12 cellular contexts compared by ENCODE assay signal in the genomic region with DNA sequence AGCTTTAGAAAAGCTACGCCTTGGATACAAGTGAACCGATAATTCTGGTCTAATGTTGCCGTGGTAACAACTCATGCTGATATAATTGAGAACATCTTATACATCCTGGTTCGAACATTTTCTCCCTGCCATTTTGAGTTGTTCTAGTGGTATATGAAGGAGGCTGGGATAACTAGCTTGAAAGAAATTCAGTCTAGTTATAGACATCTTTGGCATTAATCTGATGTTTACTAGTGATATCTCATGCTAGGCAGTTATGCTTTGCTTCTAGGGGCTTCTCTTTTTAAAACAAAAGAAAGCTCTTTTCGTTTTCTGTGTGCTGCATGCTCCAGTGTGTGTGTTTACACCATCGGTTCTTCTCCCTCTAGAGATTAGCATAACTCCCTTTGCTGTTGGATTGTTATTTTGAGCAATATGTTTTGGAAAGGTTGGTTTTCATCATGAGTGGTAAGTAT. TPM values are rescaled to one million over a fixed set of nuclear protein-coding genes. Genes with fewer than 3 reads are reported as not detected.
DNase-seq lines count a peak whose midpoint lies in the region; ATAC-seq, FAIRE-seq and TF ChIP-seq lines count a peak whose summit lies in the region.
"Had no signal": no experiment of that assay in that cellular context is flagged by ENCODE, and none has a peak within 500 bp of the region (broad histone marks: within the 10 kb centered on the region; RNA-seq: fewer than 3 reads in every experiment).

No MANE protein-coding gene starts in this region.

- H3K27ac ChIP-seq in small intestine (ENCODE audit: low read depth in 1 of 2, low read length in 1 of 2) (no peak overlapping the region), endodermal cell (ENCODE audit: low read depth, low read length) (no peak overlapping the region)
- H3K27ac ChIP-seq: BLaER1 had no signal

- no peak for FAIRE-seq in small intestine (lab: Jason Lieb, UNC)
- FAIRE-seq: endothelial cell of umbilical vein had no signal

- no peaks in the 10 kb centered on the region for H3K27me3 ChIP-seq in small intestine (ENCODE audit: control insufficient read depth in 2 of 2, insufficient read depth in 2 of 2, low read length in 2 of 2)
- H3K27me3 ChIP-seq in endodermal cell (ENCODE audit: control insufficient read depth, insufficient read depth, low read length, poor library complexity, severe bottlenecking), result no peaks in the 10 kb centered on the region
- H3K27me3 ChIP-seq: BLaER1 had no signal

- no peak for DNase-seq in activated CD8-positive, alpha-beta memory T cell treated with anti-CD3 and anti-CD28 coated beads, Interleukin-2, amount 10 ng/mL, durations not matched to agents 7 days and 5 days
- DNase-seq in activated CD8-positive, alpha-beta memory T cell treated with anti-CD3 and anti-CD28 coated beads, Interleukin-2, amount 50 U/mL, for 48 hours, result no peak
- DNase-seq in NCI-H526 (lab: John Stamatoyannopoulos, UW) (peak; percentile 55 to 62), putamen (ENCODE audit: low spot score) (peak; percentile 68), small intestine (no peak), endodermal cell (no peak), mucosa of descending colon (no peak)
- DNase-seq: kidney glomerular epithelial cell; NK-92 treated with Interleukin-12 subunit alpha and Interleukin-12 subunit beta, amount 100 ng/mL, for 24 hours had no signal

- no peak for TF ChIP-seq CTCF in brain (conservative IDR thresholded peaks at IDR 0.05)
- no peak for TF ChIP-seq CTCF in endodermal cell (conservative IDR thresholded peaks at IDR 0.05)
- TF ChIP-seq CTCF in mucosa of descending colon (IDR thresholded peaks at IDR 0.05), result no peak

- no peak overlapping the region for H3K4me3 ChIP-seq in small intestine (ENCODE audit: low read depth in 1 of 2, low read length in 2 of 2)
- no peak overlapping the region for H3K4me3 ChIP-seq in endodermal cell (ENCODE audit: low read length)
- H3K4me3 ChIP-seq in mucosa of descending colon, result no peak overlapping the region
- H3K4me3 ChIP-seq: BLaER1 had no signal

- peaks cover 23% of the 10 kb centered on the region for H3K36me3 Mint-ChIP-seq in activated CD8-positive, alpha-beta memory T cell treated with anti-CD3 and anti-CD28 coated beads, Interleukin-2, amount 10 ng/mL, durations not matched to agents 7 days and 5 days
- H3K36me3 Mint-ChIP-seq in brain, result peaks cover 7% of the 10 kb centered on the region
- no peaks in the 10 kb centered on the region for H3K36me3 Mint-ChIP-seq in endodermal cell (ENCODE audit: low read depth)

- peaks cover 67% of the 10 kb centered on the region for H3K4me1 Mint-ChIP-seq in activated CD8-positive, alpha-beta memory T cell treated with anti-CD3 and anti-CD28 coated beads, Interleukin-2, amount 10 ng/mL, durations not matched to agents 7 days and 5 days
- H3K4me1 Mint-ChIP-seq in brain, result peaks cover 46% of the 10 kb centered on the region
- no peaks in the 10 kb centered on the region for H3K4me1 Mint-ChIP-seq in endodermal cell

- 57 to 84% (median 73%) methylated on average over 6 of the region's 6 CpGs for WGBS in small intestine, 3 donors
- WGBS in endodermal cell (ENCODE audit: insufficient coverage in 1 of 2, insufficient read length in 1 of 2), 2 experiments, result 92 to 93% methylated on average over 5 to 6 of the region's 6 CpGs

- no peaks in the 10 kb centered on the region for H3K27me3 Mint-ChIP-seq in activated CD8-positive, alpha-beta memory T cell treated with anti-CD3 and anti-CD28 coated beads, Interleukin-2, amount 10 ng/mL, durations not matched to agents 7 days and 5 days
- H3K27me3 Mint-ChIP-seq in brain, result no peaks in the 10 kb centered on the region
- H3K27me3 Mint-ChIP-seq in endodermal cell (ENCODE audit: insufficient read depth), result no peaks in the 10 kb centered on the region

- peak overlapping the region; percentile 83 for H3K27ac Mint-ChIP-seq in activated CD8-positive, alpha-beta memory T cell treated with anti-CD3 and anti-CD28 coated beads, Interleukin-2, amount 10 ng/mL, durations not matched to agents 7 days and 5 days
- H3K27ac Mint-ChIP-seq in brain (peak overlapping the region; percentile 83 to 98 (median 94)), endodermal cell (no peak overlapping the region)

- CTCF ChIA-PET in activated CD8-positive, alpha-beta memory T cell treated with anti-CD3 and anti-CD28 coated beads, Interleukin-2, amount 10 ng/mL, durations not matched to agents 7 days and 5 days (lab: Charles Lee), result interaction anchor here (1.2 to 2.7 kb wide), 4 partner anchors 16 to 269 kb away, joined by 3 to 18 read pairs (median 4); a partner anchor contains a TSS

- H3K4me1 ChIP-seq in small intestine (ENCODE audit: control insufficient read depth in 2 of 2, insufficient read depth in 1 of 2, low read depth in 1 of 2, low read length in 1 of 2) (no peaks in the 10 kb centered on the region), endodermal cell (ENCODE audit: control insufficient read depth, insufficient read depth, low read length) (no peaks in the 10 kb centered on the region), mucosa of descending colon (ENCODE audit: low read depth) (no peaks in the 10 kb centered on the region)

- H3K4me3 Mint-ChIP-seq in activated CD8-positive, alpha-beta memory T cell treated with anti-CD3 and anti-CD28 coated beads, Interleukin-2, amount 10 ng/mL, durations not matched to agents 7 days and 5 days, result peak overlapping the region; percentile 72
- H3K4me3 Mint-ChIP-seq in brain (peak overlapping the region; percentile 76 to 84 (median 78)), endodermal cell (no peak overlapping the region)

- peak; percentile 43 for ATAC-seq in activated CD8-positive, alpha-beta memory T cell treated with anti-CD3 and anti-CD28 coated beads, Interleukin-2, amount 10 ng/mL, durations not matched to agents 7 days and 5 days
- no peak for ATAC-seq in mucosa of descending colon

- H3K9me3 Mint-ChIP-seq in activated CD8-positive, alpha-beta memory T cell treated with anti-CD3 and anti-CD28 coated beads, Interleukin-2, amount 10 ng/mL, durations not matched to agents 7 days and 5 days (ENCODE audit: low read depth), result no peaks in the 10 kb centered on the region
- H3K9me3 Mint-ChIP-seq in brain (peaks cover 0 to 12% (median 11%) of the 10 kb centered on the region in 5 experiments), endodermal cell (no peaks in the 10 kb centered on the region)

- H3K9ac ChIP-seq in endodermal cell (ENCODE audit: extremely low read depth, low read length, poor library complexity, severe bottlenecking), result no peak overlapping the region
- H3K9ac ChIP-seq: BLaER1 had no signal

- intact Hi-C loops in mucosa of descending colon (cut with DNase I, micrococcal nuclease), result no loop called here

- H3K9me3 ChIP-seq in small intestine (ENCODE audit: control insufficient read depth, low read depth) (no peaks in the 10 kb centered on the region), endodermal cell (ENCODE audit: control insufficient read depth, low read length) (no peaks in the 10 kb centered on the region), mucosa of descending colon (no peaks in the 10 kb centered on the region)
- H3K9me3 ChIP-seq: BLaER1 had no signal

- H3K36me3 ChIP-seq in small intestine (ENCODE audit: control insufficient read depth in 2 of 2, insufficient read depth in 2 of 2, low read length in 2 of 2), result no peaks in the 10 kb centered on the region
- no peaks in the 10 kb centered on the region for H3K36me3 ChIP-seq in endodermal cell (ENCODE audit: control insufficient read depth, insufficient read depth, low read length)
- no peaks in the 10 kb centered on the region for H3K36me3 ChIP-seq in mucosa of descending colon (ENCODE audit: low read depth)
- H3K36me3 ChIP-seq: BLaER1 had no signal

RNA-seq across cellular contexts. Expression of a gene that starts 20.5 kb away (rescaled TPM):
- 10 to 100 TPM; 68.8 to 69.1 TPM for total RNA-seq in activated CD8-positive, alpha-beta memory T cell treated with anti-CD3 and anti-CD28 coated beads, Interleukin-2, amount 10 ng/mL, durations not matched to agents 7 days and 5 days
- 25.4 TPM for polyA plus RNA-seq in brain (ENCODE audit: insufficient read depth, low read depth, low replicate concordance)
- 1 to 10 TPM; 1.8 to 9.2 (median 5.4) TPM for polyA plus RNA-seq in small intestine
- 10 to 100 TPM; 19.8 to 36.1 TPM for total RNA-seq in endodermal cell
- 25.6 TPM for polyA plus RNA-seq in endodermal cell (2013, experiment 1 of 2)
- polyA plus RNA-seq in endodermal cell (2013, experiment 2 of 2), result 27.9 TPM
- total RNA-seq in mucosa of descending colon, result 100 to 1,000 TPM in 1 of 3 donors, 10 to 100 TPM in 2; 91.0 to 155 (median 99.3) TPM

Comparison
In these comparisons a context has a peak if more than half of its experiments do, and no peak if none do; other contexts are left out.
1. DNase-seq: peak in NCI-H526 (2 of 2) and putamen (single experiment); none in activated CD8-positive, alpha-beta memory T cell treated with anti-CD3 and anti-CD28 coated beads, Interleukin-2, amount 10 ng/mL, durations not matched to agents 7 days and 5 days (single experiment), activated CD8-positive, alpha-beta memory T cell treated with anti-CD3 and anti-CD28 coated beads, Interleukin-2, amount 50 U/mL, for 48 hours (single experiment), small intestine (single experiment), endodermal cell (single experiment) and mucosa of descending colon (0 of 3).